ENCODE assay signal across 1 cellular context in the genomic region with DNA sequence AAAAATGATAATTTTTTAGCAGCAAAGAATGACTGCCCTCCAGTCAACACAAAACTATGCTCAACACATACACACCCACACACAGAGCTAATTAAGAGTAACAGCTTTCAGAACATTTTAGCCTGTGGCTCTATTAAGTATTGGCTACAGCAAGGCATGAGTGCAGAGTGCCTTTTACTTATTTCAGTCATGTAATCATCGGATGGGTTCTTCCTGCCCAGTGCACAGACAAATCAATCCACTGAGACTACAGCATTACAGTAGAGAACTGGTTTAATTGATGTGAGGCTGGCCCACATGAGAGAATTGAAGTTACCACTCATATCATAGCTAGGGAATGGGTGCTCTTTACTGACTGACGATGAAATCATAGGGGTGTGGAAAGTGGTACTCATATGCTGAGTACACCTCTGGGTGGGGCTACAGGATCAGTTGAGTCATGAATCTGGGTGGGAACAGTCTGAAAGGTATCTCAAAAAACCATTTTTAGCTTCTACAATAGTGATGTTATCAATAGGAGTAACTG.
TF ChIP-seq lines count a peak whose summit lies in the region.

No MANE protein-coding gene starts in this region.

TF ChIP-seq in WTC11, 78 proteins besides CTCF, POLR2A, EP300 and RAD21 (continued from another document):
- no peak for TF ChIP-seq PREB (CRISPR knock-in tag; IDR thresholded peaks at IDR 0.05; ENCODE audit: borderline replicate concordance)
